In the genomic region with DNA sequence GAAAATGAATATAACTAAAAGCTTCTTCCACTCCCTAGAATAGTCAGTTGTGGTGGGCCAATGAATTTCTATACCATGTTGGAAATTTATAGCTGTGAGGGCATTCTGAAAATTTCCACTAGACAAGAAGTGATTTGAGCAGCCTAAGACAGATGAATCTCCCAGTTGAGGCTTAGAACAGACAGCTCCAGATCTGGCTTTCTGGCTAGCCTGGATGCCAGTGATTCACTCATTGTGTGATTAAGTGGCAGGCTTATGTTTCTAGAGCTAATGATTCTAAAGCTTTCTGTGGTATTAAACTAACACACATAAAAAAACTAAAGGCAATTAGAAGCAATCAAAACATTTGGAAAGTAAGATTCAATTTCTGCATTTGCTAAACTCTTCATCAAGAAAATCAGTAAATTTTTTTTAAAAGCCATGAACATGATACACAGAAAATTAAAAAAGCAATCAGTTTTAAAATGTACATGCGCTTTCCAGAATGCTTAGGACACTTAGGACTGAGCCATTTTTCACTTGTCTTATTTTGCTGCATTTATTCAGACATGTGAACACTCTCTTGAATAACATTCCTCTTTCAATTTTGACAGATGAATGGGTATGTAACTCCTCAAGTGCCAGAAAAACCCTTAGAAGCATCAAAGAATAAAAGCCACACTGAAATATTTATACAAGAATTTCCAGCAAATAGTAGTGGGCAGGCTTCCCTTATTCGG, we compare ENCODE assay signal across 10 cellular contexts.
DNase-seq lines count a peak whose midpoint lies in the region; ATAC-seq and TF ChIP-seq lines count a peak whose summit lies in the region.
"Had no signal": no experiment of that assay in that cellular context is flagged by ENCODE, and none has a peak within 500 bp of the region (broad histone marks: within the 10 kb centered on the region; RNA-seq: fewer than 3 reads in every experiment).

No MANE protein-coding gene starts in this region.

- H3K4me1 Mint-ChIP-seq in activated CD4-positive, alpha-beta T cell treated with anti-CD3 and anti-CD28 coated beads, Interleukin-2, amount 10 ng/mL, durations not matched to agents 7 days and 5 days, result peaks cover 20% of the 10 kb centered on the region

- TF ChIP-seq CTCF in RWPE2 (IDR thresholded peaks at IDR 0.05; ENCODE audit: poor library complexity, severe bottlenecking) (no peak), esophagus muscularis mucosa (IDR thresholded peaks at IDR 0.05) (no peak), stomach (IDR thresholded peaks at IDR 0.05) (no peak)

- H3K4me1 ChIP-seq in RWPE2 (ENCODE audit: insufficient read depth, poor library complexity, severe bottlenecking) (peaks cover 2% of the 10 kb centered on the region), esophagus muscularis mucosa (peaks cover 0 to 19% (median 4%) of the 10 kb centered on the region in 4 donors), stomach (peaks cover 0 to 12% (median 4%) of the 10 kb centered on the region in 4 donors)
- H3K4me1 ChIP-seq: lower lobe of right lung had no signal

- TF ChIP-seq POLR2A in esophagus muscularis mucosa (IDR thresholded peaks at IDR 0.05; ENCODE audit: low read depth) (no peak), stomach (IDR thresholded peaks at IDR 0.05) (no peak)

- peak; percentile 63; the same call in 2 of the 3 replicates for ATAC-seq in RWPE2 (ENCODE audit: low read depth)
- ATAC-seq: lower lobe of right lung had no signal

- CTCF ChIA-PET in activated CD4-positive, alpha-beta T cell treated with anti-CD3 and anti-CD28 coated beads, Interleukin-2, amount 10 ng/mL, durations not matched to agents 7 days and 5 days (lab: Charles Lee), result interaction anchor here (0.6 to 2.5 kb wide), 2 partner anchors 11 to 35 kb away, joined by 3 to 9 read pairs; no protein-coding TSS in a partner anchor

- TF ChIP-seq EP300 in esophagus muscularis mucosa (IDR thresholded peaks at IDR 0.05), result no peak
- TF ChIP-seq EP300 in stomach (IDR thresholded peaks at IDR 0.05), result no peak

- POLR2A ChIA-PET in activated CD4-positive, alpha-beta T cell treated with anti-CD3 and anti-CD28 coated beads, Interleukin-2, amount 10 ng/mL, durations not matched to agents 7 days and 5 days (lab: Charles Lee), result no interaction called here

- WGBS in esophagus muscularis mucosa, result 54% methylated on average over 2 of the region's 2 CpGs
- 46 to 68% (median 58%) methylated on average over 2 of the region's 2 CpGs for WGBS in stomach, 5 donors

- intact Hi-C loops in esophagus muscularis mucosa (cut with DNase I) (no loop called here), stomach (cut with DNase I; ENCODE audit: low total_unique reads) (no loop called here)

- H3K36me3 ChIP-seq in RWPE2 (ENCODE audit: low read depth), result no peaks in the 10 kb centered on the region
- H3K36me3 ChIP-seq in esophagus muscularis mucosa, result no peaks in the 10 kb centered on the region
- no peaks in the 10 kb centered on the region for H3K36me3 ChIP-seq in stomach
- H3K36me3 ChIP-seq: lower lobe of right lung had no signal

- H3K9me3 ChIP-seq in RWPE2 (ENCODE audit: severe bottlenecking), result no peaks in the 10 kb centered on the region
- H3K9me3 ChIP-seq in esophagus muscularis mucosa, result no peaks in the 10 kb centered on the region
- H3K9me3 ChIP-seq in stomach, result no peaks in the 10 kb centered on the region
- H3K9me3 ChIP-seq: lower lobe of right lung had no signal

- H3K27ac ChIP-seq in RWPE2 (ENCODE audit: poor library complexity, severe bottlenecking) (no peak overlapping the region), esophagus muscularis mucosa (replicated peaks in 1 of 4) (no peak overlapping the region), stomach (no peak overlapping the region)
- H3K27ac ChIP-seq: lower lobe of right lung had no signal

- H3K9me3 Mint-ChIP-seq in activated CD4-positive, alpha-beta T cell treated with anti-CD3 and anti-CD28 coated beads, Interleukin-2, amount 10 ng/mL, durations not matched to agents 7 days and 5 days, result peaks cover 13% of the 10 kb centered on the region

- H3K4me3 ChIP-seq in RWPE2 (ENCODE audit: severe bottlenecking) (no peak overlapping the region), esophagus muscularis mucosa (peak overlapping the region in 3 of 4 donors; percentile 8 to 35 (median 33)), stomach (peak overlapping the region; percentile 5 to 28 (median 19))
- H3K4me3 ChIP-seq: lower lobe of right lung had no signal

- H3K4me3 Mint-ChIP-seq in activated CD4-positive, alpha-beta T cell treated with anti-CD3 and anti-CD28 coated beads, Interleukin-2, amount 10 ng/mL, durations not matched to agents 7 days and 5 days, result peak overlapping the region; percentile 56

- H3K36me3 Mint-ChIP-seq in activated CD4-positive, alpha-beta T cell treated with anti-CD3 and anti-CD28 coated beads, Interleukin-2, amount 10 ng/mL, durations not matched to agents 7 days and 5 days (ENCODE audit: low read depth), result peaks cover 25% of the 10 kb centered on the region
- H3K36me3 Mint-ChIP-seq: brain had no signal

- H3K27me3 ChIP-seq in RWPE2 (ENCODE audit: insufficient read depth, poor library complexity, severe bottlenecking), result no peaks in the 10 kb centered on the region
- no peaks in the 10 kb centered on the region for H3K27me3 ChIP-seq in esophagus muscularis mucosa
- no peaks in the 10 kb centered on the region for H3K27me3 ChIP-seq in stomach

- peaks cover 16% of the 10 kb centered on the region for H3K27me3 Mint-ChIP-seq in activated CD4-positive, alpha-beta T cell treated with anti-CD3 and anti-CD28 coated beads, Interleukin-2, amount 10 ng/mL, durations not matched to agents 7 days and 5 days

- H3K27ac Mint-ChIP-seq in activated CD4-positive, alpha-beta T cell treated with anti-CD3 and anti-CD28 coated beads, Interleukin-2, amount 10 ng/mL, durations not matched to agents 7 days and 5 days, result peak overlapping the region; percentile 88

- DNase-seq in activated CD4-positive, alpha-beta T cell treated with anti-CD3 and anti-CD28 coated beads, Interleukin-2, amount 10 ng/mL, durations not matched to agents 7 days and 5 days, result no peak
- no peak for DNase-seq in activated CD4-positive, alpha-beta T cell treated with anti-CD3 and anti-CD28 coated beads for 48 hours
- DNase-seq in RWPE2 (ENCODE audit: low spot score) (no peak), esophagus muscularis mucosa (ENCODE audit: extremely low spot score) (no peak), stomach (no peak), NCI-H1092 treated with DMSO at 0.1 percent for 48 hours (lab: John Stamatoyannopoulos, UW) (no peak), NCI-H187 treated with DMSO at 0.1 percent for 48 hours (lab: John Stamatoyannopoulos, UW) (no peak), SHP77 (lab: John Stamatoyannopoulos, UW) (no peak)
- DNase-seq: lower lobe of right lung had no signal
